ENCODE assay signal across 20 cellular contexts in the genomic region with DNA sequence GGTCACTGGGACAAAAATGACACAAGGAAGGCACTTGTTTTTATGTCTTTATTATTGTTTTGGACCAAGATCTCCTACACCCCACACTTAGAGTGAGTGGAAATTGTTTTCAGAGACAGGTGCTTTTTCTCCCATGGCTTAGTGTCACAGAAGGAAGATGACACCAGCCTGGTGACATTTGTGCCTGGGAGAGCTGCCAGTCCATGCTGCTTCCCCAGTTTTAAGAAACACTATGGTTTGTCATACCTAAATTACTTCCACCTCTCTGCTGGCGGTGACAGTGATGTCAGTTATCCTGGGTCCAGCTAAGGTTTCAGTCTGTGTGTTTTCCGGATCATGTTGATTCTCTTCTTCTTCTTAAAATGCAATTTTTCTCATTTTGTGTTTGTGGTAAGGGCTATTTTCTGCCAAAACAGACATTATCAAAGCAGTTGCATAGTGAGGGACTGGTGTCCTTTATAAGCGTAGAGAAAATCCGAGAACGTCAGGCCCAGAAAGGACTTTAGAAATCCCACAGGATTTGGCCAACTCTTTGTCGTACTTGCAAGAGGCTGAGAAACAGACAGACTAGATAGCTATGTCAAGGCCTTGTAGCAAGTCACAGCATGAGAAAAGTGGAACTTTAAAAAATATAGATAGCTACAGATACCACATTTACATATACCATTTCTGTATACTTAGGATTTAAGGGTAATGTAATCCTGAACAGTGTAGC.
A peak's percentile ranks its signal among the peaks of the same experiment; 100 is the strongest.
DNase-seq lines count a peak whose midpoint lies in the region; ATAC-seq, FAIRE-seq and TF ChIP-seq lines count a peak whose summit lies in the region.
"Had no signal": no experiment of that assay in that cellular context is flagged by ENCODE, and none has a peak within 500 bp of the region (broad histone marks: within the 10 kb centered on the region; RNA-seq: fewer than 3 reads in every experiment).

No MANE protein-coding gene starts in this region.

- H3K27ac ChIP-seq in esophagus (ENCODE audit: low read depth in 2 of 2, low read length in 1 of 2) (peak overlapping the region; percentile 30 to 47), keratinocyte (ENCODE audit: control insufficient read depth, insufficient read depth, low read length) (no peak overlapping the region), psoas muscle (peak overlapping the region; percentile 90), suprapubic skin (peak overlapping the region; percentile 20), WERI-Rb-1 (no peak overlapping the region)
- H3K27ac ChIP-seq: A549, C4-2B, HL-60 had no signal

- FAIRE-seq in keratinocyte (lab: Jason Lieb, UNC): peak; percentile 9
- FAIRE-seq: A549, D721Med, G401.6, GM12891 had no signal

- TF ChIP-seq CTCF in keratinocyte (optimal IDR thresholded peaks at IDR 0.05 in 1 of 3, IDR thresholded peaks at IDR 0.05 in 1 of 3, conservative IDR thresholded peaks at IDR 0.05 in 1 of 3; ENCODE audit: extremely low read depth in 1 of 3, insufficient read depth in 2 of 3, low read length in 3 of 3): no peak
- TF ChIP-seq CTCF in psoas muscle (IDR thresholded peaks at IDR 0.05): no peak
- TF ChIP-seq CTCF in suprapubic skin (IDR thresholded peaks at IDR 0.05): no peak
- TF ChIP-seq CTCF in WERI-Rb-1 (IDR thresholded peaks at IDR 0.05; ENCODE audit: low read depth, low read length): no peak

- no peaks in the 10 kb centered on the region for H3K9me1 ChIP-seq in keratinocyte (ENCODE audit: control insufficient read depth, extremely low read depth, insufficient read depth, low read length)

- TF ChIP-seq EP300 in suprapubic skin (IDR thresholded peaks at IDR 0.05): no peak

- no peaks in the 10 kb centered on the region for H3K27me3 ChIP-seq in esophagus (ENCODE audit: control insufficient read depth in 1 of 2, insufficient read depth in 2 of 2, low read length in 2 of 2)
- H3K27me3 ChIP-seq in keratinocyte (ENCODE audit: control insufficient read depth, extremely low read depth, insufficient read depth, low read length): no peaks in the 10 kb centered on the region
- no peaks in the 10 kb centered on the region for H3K27me3 ChIP-seq in psoas muscle (ENCODE audit: insufficient read depth in 3 of 3, low read length in 2 of 3)
- H3K27me3 ChIP-seq in suprapubic skin: no peaks in the 10 kb centered on the region
- H3K27me3 ChIP-seq in WERI-Rb-1 (ENCODE audit: insufficient read depth, low read depth, severe bottlenecking): no peaks in the 10 kb centered on the region
- H3K27me3 ChIP-seq: BE2C had no signal

- 84 to 87% methylated on average over 6 of the region's 6 CpGs for WGBS in esophagus, 2 donors
- 24 to 29% (median 25%) methylated on average over 6 of the region's 6 CpGs for WGBS in psoas muscle, 3 donors
- 51% methylated on average over 6 of the region's 6 CpGs for WGBS in suprapubic skin

- ATAC-seq in psoas muscle (peak; percentile 93 to 98 (median 97)), Right ventricle myocardium superior (ENCODE audit: poor library complexity) (no peak), GM21619 (IDR thresholded peaks at IDR 0.05; ENCODE audit: unreplicated experiment) (no peak)
- ATAC-seq: A549 had no signal

- intact Hi-C loops in psoas muscle (cut with DNase I): no loop called here
- intact Hi-C loops in Right ventricle myocardium superior (cut with DNase I): no loop called here

- H3K79me2 ChIP-seq in keratinocyte (ENCODE audit: control insufficient read depth, insufficient read depth, low read length): no peaks in the 10 kb centered on the region

- H3K9ac ChIP-seq in keratinocyte (ENCODE audit: control insufficient read depth, extremely low read depth, insufficient read depth, low read length): no peak overlapping the region

- no peak for TF ChIP-seq POLR2A in suprapubic skin (IDR thresholded peaks at IDR 0.05)

- H3K36me3 ChIP-seq in esophagus (ENCODE audit: control insufficient read depth in 2 of 2, insufficient read depth in 2 of 2, low read length in 1 of 2) (no peaks in the 10 kb centered on the region), keratinocyte (ENCODE audit: control insufficient read depth in 2 of 2, extremely low read depth in 1 of 2, insufficient read depth in 2 of 2, low read length in 2 of 2) (no peaks in the 10 kb centered on the region), psoas muscle (ENCODE audit: insufficient read depth in 1 of 2, low read depth in 1 of 2) (no peaks in the 10 kb centered on the region), suprapubic skin (no peaks in the 10 kb centered on the region), WERI-Rb-1 (no peaks in the 10 kb centered on the region)
- H3K36me3 ChIP-seq: BE2C, HAP-1 had no signal

- dilution Hi-C loops in keratinocyte (cut with MboI; ENCODE audit: extremely low pct_ligation_motif_present, low sequenced_read_pairs): no loop called here

- H3K4me3 ChIP-seq in esophagus (ENCODE audit: low read depth in 1 of 2, low read length in 2 of 2) (no peak overlapping the region), keratinocyte (ENCODE audit: control insufficient read depth in 2 of 3, extremely low read depth in 1 of 3, insufficient read depth in 2 of 3, low read depth in 1 of 3, low read length in 3 of 3) (peak overlapping the region in 1 of 3 experiments; percentile 4), psoas muscle (peak overlapping the region; percentile 46), suprapubic skin (no peak overlapping the region), WERI-Rb-1 (ENCODE audit: low read depth, low read length) (no peak overlapping the region)
- H3K4me3 ChIP-seq: A549, HAP-1 had no signal

- peak overlapping the region; percentile 65 for H3K4me2 ChIP-seq in keratinocyte (ENCODE audit: control insufficient read depth, extremely low read depth, insufficient read depth, low read depth, low read length)
- H3K4me2 ChIP-seq: A549 had no signal

- H2AFZ ChIP-seq in keratinocyte (ENCODE audit: control insufficient read depth, low read length): peak overlapping the region; percentile 75

- DNase-seq in keratinocyte (ENCODE audit: low read depth, low spot score) (no peak), psoas muscle (peak; percentile 64 to 88), suprapubic skin (ENCODE audit: low spot score in 2 of 2) (no peak), Right ventricle myocardium superior (no peak), WERI-Rb-1 (no peak)
- DNase-seq: BE2C; CD4-positive, alpha-beta memory T cell; DMS153; DMS79 treated with DMSO at 0.1 percent for 48 hours; EL; GOT3 had no signal

- H3K9me3 ChIP-seq in esophagus (ENCODE audit: control insufficient read depth in 2 of 2, insufficient read depth in 1 of 2, low read depth in 1 of 2, low read length in 1 of 2) (no peaks in the 10 kb centered on the region), keratinocyte (ENCODE audit: control insufficient read depth, low read depth, low read length) (no peaks in the 10 kb centered on the region), psoas muscle (no peaks in the 10 kb centered on the region), suprapubic skin (no peaks in the 10 kb centered on the region), WERI-Rb-1 (ENCODE audit: severe bottlenecking) (no peaks in the 10 kb centered on the region)
- H3K9me3 ChIP-seq: A549, BE2C, HAP-1 had no signal

- no peaks in the 10 kb centered on the region for H3K4me1 ChIP-seq in esophagus (ENCODE audit: control insufficient read depth in 2 of 2, insufficient read depth in 2 of 2, low read length in 1 of 2)
- H3K4me1 ChIP-seq in keratinocyte (ENCODE audit: control insufficient read depth, extremely low read depth, insufficient read depth, low read length): peaks cover 30% of the 10 kb centered on the region
- H3K4me1 ChIP-seq in psoas muscle: peaks cover 41% of the 10 kb centered on the region
- H3K4me1 ChIP-seq in suprapubic skin: peaks cover 29% of the 10 kb centered on the region
- H3K4me1 ChIP-seq: A549, BE2C, HAP-1 had no signal

- H4K20me1 ChIP-seq in keratinocyte (ENCODE audit: control insufficient read depth, extremely low read depth, insufficient read depth, low read length): no peaks in the 10 kb centered on the region

Comparison
In these comparisons a context has a peak if more than half of its experiments do, and no peak if none do; other contexts are left out.
1. H3K27ac ChIP-seq: peak in esophagus (2 of 2), psoas muscle (single experiment) and suprapubic skin (single experiment); none in keratinocyte (single experiment) and WERI-Rb-1 (single experiment).
2. DNase-seq: peak in psoas muscle (2 of 2); none in keratinocyte (single experiment), suprapubic skin (0 of 2), Right ventricle myocardium superior (single experiment) and WERI-Rb-1 (single experiment).
3. ATAC-seq: peak in psoas muscle (4 of 4); none in Right ventricle myocardium superior (single experiment) and GM21619 (single experiment).